8 cellular contexts compared by ENCODE assay signal in genomic region chr22:36481393-36482168, GRCh38.
A peak's percentile ranks its signal among the peaks of the same experiment; 100 is the strongest.
DNase-seq lines count a peak whose midpoint lies in the region; ATAC-seq and FAIRE-seq lines count a peak whose summit lies in the region.

TSS of gene TXN2 (minus strand) at chr22:36481640. CDS start at chr22:36480837, 803 bp downstream.

- H3K27me3 ChIP-seq in layer of hippocampus (ENCODE audit: control insufficient read depth, insufficient read depth, low read length): no peaks in the 10 kb centered on the region

- peak; percentile 98 for FAIRE-seq in GM19239 (lab: Jason Lieb, UNC)
- peak; percentile 10 for FAIRE-seq in colon (lab: Jason Lieb, UNC)

- peak within 1 kb of the TSS; percentile 97 for H3K27ac ChIP-seq in layer of hippocampus (ENCODE audit: low read depth, low read length)

- DNase-seq in Ammon's horn (ENCODE audit: low spot score): peak; percentile 97
- peak; percentile 93 for DNase-seq in GM19239 (ENCODE audit: insufficient read length, low spot score)
- DNase-seq in NCI-H526 (lab: John Stamatoyannopoulos, UW): peak; percentile 81 to 95
- DNase-seq in activated CD4-positive, alpha-beta T cell treated with anti-CD3 and anti-CD28 coated beads for 48 hours: peak; percentile 97
- peak; percentile 88 to 93 for DNase-seq in stimulated activated CD4-positive, alpha-beta T cell treated with anti-CD3 and anti-CD28 coated beads, Interleukin-1b, Interleukin-23, amount 100 ng/mL, for 4 hours (ENCODE audit: low read depth in 2 of 2)

- peak; percentile 75 for ATAC-seq in HG03457 (IDR thresholded peaks at IDR 0.05; ENCODE audit: unreplicated experiment)

Comparison
In these comparisons a context has a peak if more than half of its experiments do, and no peak if none do; other contexts are left out.
1. Peak in every context shown above with its lines: DNase-seq, ATAC-seq and H3K27ac ChIP-seq.